14 cellular contexts compared by ENCODE assay signal in the genomic region with DNA sequence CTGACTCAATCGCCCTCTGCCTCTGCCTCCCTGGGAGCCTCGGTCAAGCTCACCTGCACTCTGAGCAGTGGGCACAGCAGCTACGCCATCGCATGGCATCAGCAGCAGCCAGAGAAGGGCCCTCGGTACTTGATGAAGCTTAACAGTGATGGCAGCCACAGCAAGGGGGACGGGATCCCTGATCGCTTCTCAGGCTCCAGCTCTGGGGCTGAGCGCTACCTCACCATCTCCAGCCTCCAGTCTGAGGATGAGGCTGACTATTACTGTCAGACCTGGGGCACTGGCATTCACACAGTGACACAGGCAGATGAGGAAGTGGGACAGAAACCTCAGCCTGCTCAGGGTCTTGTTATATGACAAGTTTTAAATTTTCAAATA.
DNase-seq lines count a peak whose midpoint lies in the region; ATAC-seq and TF ChIP-seq lines count a peak whose summit lies in the region.
"Had no signal": no experiment of that assay in that cellular context is flagged by ENCODE, and none has a peak within 500 bp of the region (broad histone marks: within the 10 kb centered on the region; RNA-seq: fewer than 3 reads in every experiment).

No MANE protein-coding gene starts in this region.

- H3K4me3 ChIP-seq in GM12865 (ENCODE audit: low read depth, low read length) (peak overlapping the region; percentile 10), NB4 (ENCODE audit: low read depth, low read length) (no peak overlapping the region)
- H3K4me3 ChIP-seq: skin epidermis had no signal

- H3K27me3 Mint-ChIP-seq in memory B cell: no peaks in the 10 kb centered on the region

- ATAC-seq in GM21723 (IDR thresholded peaks at IDR 0.05; ENCODE audit: unreplicated experiment): peak; percentile 45
- peak; percentile 71 for ATAC-seq in memory B cell (ENCODE audit: low read depth)
- ATAC-seq in HG03139 (IDR thresholded peaks at IDR 0.05; ENCODE audit: unreplicated experiment): no peak
- ATAC-seq: stimulated activated naive CD8-positive, alpha-beta T cell treated with anti-CD3 and anti-CD28 coated beads, Interleukin-15, Interleukin-2, amounts not matched to agents 100 U/mL and 50 U/mL, for 24 hours had no signal

- H3K27ac Mint-ChIP-seq in memory B cell: peak overlapping the region; percentile 87
- H3K27ac Mint-ChIP-seq: HFFc6 had no signal

- TF ChIP-seq CTCF in GM12865 (IDR thresholded peaks at IDR 0.05; ENCODE audit: insufficient read depth, low read depth, low read length, missing control alignments) (no peak), NB4 (IDR thresholded peaks at IDR 0.05; ENCODE audit: low read depth, low read length) (no peak), GM13976 (IDR thresholded peaks at IDR 0.05; ENCODE audit: borderline replicate concordance, control extremely low read depth, extremely low read depth, insufficient read depth, missing control alignments) (no peak)

- peaks cover 54% of the 10 kb centered on the region for H3K4me1 Mint-ChIP-seq in memory B cell

- H3K4me3 Mint-ChIP-seq in memory B cell: peak overlapping the region; percentile 94
- H3K4me3 Mint-ChIP-seq: HFFc6 had no signal

- peak; percentile 52 for DNase-seq in GM12865 (ENCODE audit: low read depth)
- peak; percentile 29 for DNase-seq in NB4 (ENCODE audit: low read depth)
- peak; percentile 34 to 38 for DNase-seq in memory B cell (ENCODE audit: low spot score in 2 of 2)
- DNase-seq in DMS153 treated with DMSO at 0.1 percent for 48 hours (lab: John Stamatoyannopoulos, UW; ENCODE audit: unreplicated experiment): no peak
- DNase-seq in kidney tubule cell (ENCODE audit: low spot score): no peak
- DNase-seq in GM13976 (ENCODE audit: low spot score): no peak
- DNase-seq: activated gamma-delta T cell treated with Interleukin-2 at 50 U/mL for 16 hours, DMS 273 treated with DMSO at 0.1 percent for 48 hours, HFFc6, NCI-H1417 treated with DMSO at 0.1 percent for 48 hours had no signal

- no peak for TF ChIP-seq POLR2A in NB4 (IDR thresholded peaks at IDR 0.05; ENCODE audit: extremely low read depth, insufficient read length)

- H3K36me3 Mint-ChIP-seq in memory B cell: no peaks in the 10 kb centered on the region

- in situ Hi-C loops in GM13976 (cut with MboI; ENCODE audit: low sequenced_read_pairs, unreplicated experiment): loop anchor here (10.0 kb wide), 1 partner anchor 174 kb away; no protein-coding TSS in a partner anchor

- no peaks in the 10 kb centered on the region for H3K9me3 Mint-ChIP-seq in memory B cell
- H3K9me3 Mint-ChIP-seq: HFFc6 had no signal

Comparison
In these comparisons a context has a peak if more than half of its experiments do, and no peak if none do; other contexts are left out.
1. DNase-seq: peak in GM12865 (single experiment), NB4 (single experiment) and memory B cell (2 of 2); none in DMS153 treated with DMSO at 0.1 percent for 48 hours (single experiment), kidney tubule cell (single experiment) and GM13976 (single experiment).